In the genomic region with DNA sequence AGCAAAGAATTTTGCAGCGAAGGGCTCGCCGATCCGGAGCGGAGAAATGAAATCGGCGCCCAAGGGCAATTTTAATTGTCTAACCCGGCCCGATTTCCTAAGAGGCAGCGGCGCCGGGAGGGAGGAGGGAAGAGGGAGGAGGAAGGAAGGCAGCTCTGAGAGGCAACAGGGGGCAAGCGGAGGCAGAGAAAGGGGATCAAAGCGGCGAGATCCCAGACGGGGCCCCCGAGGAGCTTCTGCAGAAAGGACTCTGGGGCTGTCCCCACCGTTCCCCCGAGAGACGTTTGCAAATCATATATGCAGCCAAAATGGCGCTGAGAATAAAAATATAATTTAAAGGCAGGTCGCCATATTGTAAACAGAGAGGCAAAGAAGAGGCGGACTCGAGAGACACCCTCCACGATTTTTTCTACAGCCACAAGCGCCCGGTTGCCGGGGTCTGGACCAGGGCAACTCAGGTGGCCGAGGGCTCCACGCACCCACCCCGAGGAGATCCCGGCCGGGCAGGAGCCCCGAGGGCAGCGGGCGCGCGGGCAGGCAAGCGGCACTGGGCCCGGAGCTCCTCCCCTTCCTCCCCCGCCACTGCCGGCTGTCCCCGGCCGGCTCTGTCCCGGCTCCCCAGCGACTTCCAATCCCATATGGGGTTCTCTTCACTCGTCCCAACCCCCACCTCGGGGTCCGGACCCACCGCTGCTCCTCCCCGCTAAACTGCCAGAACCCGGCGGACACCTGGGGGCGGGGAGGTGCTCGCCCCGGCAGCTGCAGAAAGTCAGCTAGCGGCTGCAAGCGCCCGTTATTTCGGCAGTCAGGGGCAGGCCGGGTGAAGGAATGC, we compare ENCODE assay signal across 8 cellular contexts. TPM values are rescaled to one million over a fixed set of nuclear protein-coding genes. Genes with fewer than 3 reads are reported as not detected.
DNase-seq lines count a peak whose midpoint lies in the region; ATAC-seq and TF ChIP-seq lines count a peak whose summit lies in the region.

No MANE protein-coding gene starts in this region.

- in situ Hi-C loops in HAP-1 (cut with MboI; ENCODE audit: low sequenced_read_pairs), result loop anchor here (5.0 kb wide), 1 partner anchor 52 kb away; a partner anchor contains a TSS

- H3K27me3 ChIP-seq in HAP-1 (ENCODE audit: low read depth), result no peaks in the 10 kb centered on the region
- H3K27me3 ChIP-seq in neutrophil, result no peaks in the 10 kb centered on the region
- H3K27me3 ChIP-seq in testis, result no peaks in the 10 kb centered on the region

- WGBS in testis, 2 donors, result 0% methylated on average over 55 to 61 of the region's 61 CpGs

- ATAC-seq in GM19452 (IDR thresholded peaks at IDR 0.05; ENCODE audit: unreplicated experiment), result no peak

- TF ChIP-seq CTCF in AG04449 (IDR thresholded peaks at IDR 0.05; ENCODE audit: insufficient read depth, low read length, missing control alignments), result no peak
- peak; percentile 9 for TF ChIP-seq CTCF in neutrophil (IDR thresholded peaks at IDR 0.05)
- TF ChIP-seq CTCF in testis (IDR thresholded peaks at IDR 0.05), result no peak

- TF ChIP-seq POLR2A in testis (IDR thresholded peaks at IDR 0.05), result no peak

- H3K4me3 ChIP-seq in AG04449 (ENCODE audit: low read depth, low read length) (peak overlapping the region; percentile 89), HAP-1 (peak overlapping the region; percentile 74), neutrophil (ENCODE audit: low read depth in 1 of 2, low read length in 1 of 2) (peak overlapping the region; percentile 97 to 98), testis (peak overlapping the region; percentile 90 to 94)

- POLR2A ChIA-PET in AG04449 (lab: Yijun Ruan, JAX), result interaction anchor here (0.5 to 3.1 kb wide), 6 partner anchors 8 to 229 kb away, joined by 3 to 9 read pairs (median 4); a partner anchor contains a TSS

- peak overlapping the region; percentile 98 for H3K27ac ChIP-seq in neutrophil
- H3K27ac ChIP-seq in testis, result peak overlapping the region; percentile 91 to 93

- H3K9me3 ChIP-seq in HAP-1 (no peaks in the 10 kb centered on the region), neutrophil (no peaks in the 10 kb centered on the region), testis (no peaks in the 10 kb centered on the region)

- H3K36me3 ChIP-seq in HAP-1 (replicated peaks) (peaks cover 29% of the 10 kb centered on the region), neutrophil (no peaks in the 10 kb centered on the region), testis (ENCODE audit: low read depth, missing control alignments) (no peaks in the 10 kb centered on the region)

- intact Hi-C loops in testis (cut with DNase I; ENCODE audit: low total_unique reads), result no loop called here

- CTCF ChIA-PET in AG04449 (lab: Yijun Ruan, JAX), result interaction anchor here (0.6 to 19.7 kb wide), 12 partner anchors 10 to 288 kb away, joined by 3 to 1065 read pairs (median 4); a partner anchor contains a TSS

- H3K4me1 ChIP-seq in HAP-1 (peaks cover 15% of the 10 kb centered on the region), neutrophil (ENCODE audit: control insufficient read depth in 1 of 2, insufficient read depth in 1 of 2, low read depth in 1 of 2, low read length in 1 of 2) (peaks cover 55 to 56% of the 10 kb centered on the region in 2 experiments), testis (peaks cover 23% of the 10 kb centered on the region)

- DNase-seq in AG04449 (ENCODE audit: low read depth, low spot score) (no peak), HAP-1 (ENCODE audit: low spot score in 2 of 2) (peak; percentile 50 to 81), RPMI7951 (ENCODE audit: low read depth) (peak; percentile 73), activated gamma-delta T cell treated with Interleukin-2 at 50 U/mL for 16 hours (peak; percentile 45), germinal center (ENCODE audit: low spot score) (peak; percentile 59), testis (peak; percentile 69)

RNA-seq across cellular contexts. Expression of a gene that starts 1.9 kb away (rescaled TPM):
- 9.2 and 18.0 TPM in 2 replicates for total RNA-seq in RPMI7951 (2014; rRNA removed; shearing (Covaris generic))
- 10 to 100 TPM; 82.4 to 85.3 TPM for total RNA-seq in testis
- 38.8 TPM for polyA plus RNA-seq in testis (ENCODE audit: insufficient read depth, low read depth, low replicate concordance)

RNA-seq across cellular contexts. Expression of a gene that starts 46.5 kb away (rescaled TPM):
- 5.4 and 6.0 TPM in 2 replicates for total RNA-seq in RPMI7951 (2014; rRNA removed; shearing (Covaris generic))
- total RNA-seq in testis, result 10 to 100 TPM; 14.9 to 18.6 TPM
- 8.7 TPM for polyA plus RNA-seq in testis (ENCODE audit: insufficient read depth, low read depth, low replicate concordance)

RNA-seq across cellular contexts. Expression of a gene that starts 51.9 kb away (rescaled TPM):
- total RNA-seq in RPMI7951 (2014; rRNA removed; shearing (Covaris generic)), result 28.7 and 30.6 TPM in 2 replicates
- 10 to 100 TPM; 20.9 to 31.3 TPM for total RNA-seq in testis
- polyA plus RNA-seq in testis (ENCODE audit: insufficient read depth, low read depth, low replicate concordance), result 33.2 TPM

RNA-seq across cellular contexts. Expression of a gene that starts 56.4 kb away (rescaled TPM):
- not detected in 2 replicates for total RNA-seq in RPMI7951 (2014; rRNA removed; shearing (Covaris generic))
- 1 to 10 TPM in 1 of 2 donors, under 1 TPM in 1; 0.79 to 2.1 TPM for total RNA-seq in testis
- polyA plus RNA-seq in testis (ENCODE audit: insufficient read depth, low read depth, low replicate concordance), result 0.53 TPM
